2 cellular contexts compared by ENCODE assay signal in the genomic region with DNA sequence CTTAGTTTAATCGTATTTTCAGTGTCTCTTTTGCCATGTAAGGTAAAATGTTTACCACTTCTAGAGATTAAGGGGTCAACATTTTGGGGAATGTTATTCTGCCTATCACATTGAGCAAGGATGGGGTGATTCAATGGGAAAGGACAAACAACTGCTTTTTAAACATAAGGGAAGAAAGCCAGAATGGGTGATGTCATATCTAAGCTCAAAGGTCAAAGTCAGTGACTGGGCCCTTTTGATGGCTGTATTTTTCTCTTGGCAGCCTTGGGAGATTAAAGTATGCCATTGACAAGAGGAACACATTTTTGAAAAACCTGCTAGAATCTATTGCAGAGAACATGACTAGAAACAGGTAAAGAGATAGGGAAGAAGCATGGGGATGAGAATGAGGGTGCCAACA.
TF ChIP-seq lines count a peak whose summit lies in the region.

No MANE protein-coding gene starts in this region.

TF ChIP-seq in liver, 16 proteins besides CTCF, POLR2A, EP300 and RAD21 (continued from another document):
- TF ChIP-seq SP1 (IDR thresholded peaks at IDR 0.05) = peak; percentile 67
- no peak for TF ChIP-seq EGR1 (IDR thresholded peaks at IDR 0.05; ENCODE audit: low read depth in 2 of 2)
- peak; percentile 68 for TF ChIP-seq HNF4G (IDR thresholded peaks at IDR 0.05)
- TF ChIP-seq HNF4A (conservative IDR thresholded peaks at IDR 0.05) = peak; percentile 90 to 92

TF ChIP-seq in SK-N-SH, 30 proteins besides CTCF, POLR2A, EP300 and RAD21 (continued from another document):
- TF ChIP-seq USF1 (IDR thresholded peaks at IDR 0.05; ENCODE audit: borderline replicate concordance, low read depth) (no peak), JUND (IDR thresholded peaks at IDR 0.05) (no peak), RXRA (IDR thresholded peaks at IDR 0.05; ENCODE audit: borderline replicate concordance, low read depth) (no peak), MAX (IDR thresholded peaks at IDR 0.05; ENCODE audit: low read depth) (no peak), GATA2 (CRISPR knock-in tag; IDR thresholded peaks at IDR 0.05) (no peak), RFX5 (IDR thresholded peaks at IDR 0.05; ENCODE audit: low read length) (no peak), FOXM1 (IDR thresholded peaks at IDR 0.05; ENCODE audit: low read depth) (no peak)
- TF ChIP-seq, protein P1, sequence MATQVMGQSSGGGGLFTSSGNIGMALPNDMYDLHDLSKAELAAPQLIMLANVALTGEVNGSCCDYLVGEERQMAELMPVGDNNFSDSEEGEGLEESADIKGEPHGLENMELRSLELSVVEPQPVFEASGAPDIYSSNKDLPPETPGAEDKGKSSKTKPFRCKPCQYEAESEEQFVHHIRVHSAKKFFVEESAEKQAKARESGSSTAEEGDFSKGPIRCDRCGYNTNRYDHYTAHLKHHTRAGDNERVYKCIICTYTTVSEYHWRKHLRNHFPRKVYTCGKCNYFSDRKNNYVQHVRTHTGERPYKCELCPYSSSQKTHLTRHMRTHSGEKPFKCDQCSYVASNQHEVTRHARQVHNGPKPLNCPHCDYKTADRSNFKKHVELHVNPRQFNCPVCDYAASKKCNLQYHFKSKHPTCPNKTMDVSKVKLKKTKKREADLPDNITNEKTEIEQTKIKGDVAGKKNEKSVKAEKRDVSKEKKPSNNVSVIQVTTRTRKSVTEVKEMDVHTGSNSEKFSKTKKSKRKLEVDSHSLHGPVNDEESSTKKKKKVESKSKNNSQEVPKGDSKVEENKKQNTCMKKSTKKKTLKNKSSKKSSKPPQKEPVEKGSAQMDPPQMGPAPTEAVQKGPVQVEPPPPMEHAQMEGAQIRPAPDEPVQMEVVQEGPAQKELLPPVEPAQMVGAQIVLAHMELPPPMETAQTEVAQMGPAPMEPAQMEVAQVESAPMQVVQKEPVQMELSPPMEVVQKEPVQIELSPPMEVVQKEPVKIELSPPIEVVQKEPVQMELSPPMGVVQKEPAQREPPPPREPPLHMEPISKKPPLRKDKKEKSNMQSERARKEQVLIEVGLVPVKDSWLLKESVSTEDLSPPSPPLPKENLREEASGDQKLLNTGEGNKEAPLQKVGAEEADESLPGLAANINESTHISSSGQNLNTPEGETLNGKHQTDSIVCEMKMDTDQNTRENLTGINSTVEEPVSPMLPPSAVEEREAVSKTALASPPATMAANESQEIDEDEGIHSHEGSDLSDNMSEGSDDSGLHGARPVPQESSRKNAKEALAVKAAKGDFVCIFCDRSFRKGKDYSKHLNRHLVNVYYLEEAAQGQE (IDR thresholded peaks at IDR 0.05; ENCODE audit: low read depth, low read length) = no peak
- TF ChIP-seq, protein P2, sequence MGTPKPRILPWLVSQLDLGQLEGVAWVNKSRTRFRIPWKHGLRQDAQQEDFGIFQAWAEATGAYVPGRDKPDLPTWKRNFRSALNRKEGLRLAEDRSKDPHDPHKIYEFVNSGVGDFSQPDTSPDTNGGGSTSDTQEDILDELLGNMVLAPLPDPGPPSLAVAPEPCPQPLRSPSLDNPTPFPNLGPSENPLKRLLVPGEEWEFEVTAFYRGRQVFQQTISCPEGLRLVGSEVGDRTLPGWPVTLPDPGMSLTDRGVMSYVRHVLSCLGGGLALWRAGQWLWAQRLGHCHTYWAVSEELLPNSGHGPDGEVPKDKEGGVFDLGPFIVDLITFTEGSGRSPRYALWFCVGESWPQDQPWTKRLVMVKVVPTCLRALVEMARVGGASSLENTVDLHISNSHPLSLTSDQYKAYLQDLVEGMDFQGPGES (IDR thresholded peaks at IDR 0.05; ENCODE audit: low read depth, low read length) = no peak
